Comparison of ENCODE assay signal across 14 cellular contexts in genomic region chr20:53875452-53875851, GRCh38.
DNase-seq lines count a peak whose midpoint lies in the region; ATAC-seq and TF ChIP-seq lines count a peak whose summit lies in the region.
"Had no signal": no experiment of that assay in that cellular context is flagged by ENCODE, and none has a peak within 500 bp of the region (broad histone marks: within the 10 kb centered on the region; RNA-seq: fewer than 3 reads in every experiment).

No MANE protein-coding gene starts in this region.

- CTCF ChIA-PET in IMR-90 (lab: Yijun Ruan, JAX) = interaction anchor here (0.5 kb wide), 1 partner anchor 152 kb away, joined by 3 read pairs; no protein-coding TSS in a partner anchor
- CTCF ChIA-PET in PC-3 (lab: Charles Lee) = no interaction called here

- H2AFZ ChIP-seq in IMR-90 (replicated peaks; ENCODE audit: low read length, poor library complexity) (peak overlapping the region; percentile 61), PC-3 (ENCODE audit: low read length) (no peak overlapping the region)

- POLR2A ChIA-PET in IMR-90 (lab: Charles Lee; ENCODE audit: unreplicated experiment) = no interaction called here
- POLR2A ChIA-PET in PC-3 (lab: Charles Lee; ENCODE audit: unreplicated experiment) = interaction anchor here (0.6 kb wide), 1 partner anchor 9 kb away, joined by 3 read pairs; no protein-coding TSS in a partner anchor

- no CpG with 5 or more reads among the region's 14 CpGs for WGBS in IMR-90 (ENCODE audit: extremely low coverage in 2 of 2, insufficient read length in 1 of 2), 2 experiments

- no peak overlapping the region for H3K23ac ChIP-seq in IMR-90 (ENCODE audit: low read depth, low read length)

- H2BK20ac ChIP-seq in IMR-90 (ENCODE audit: low read depth, low read length) = no peak overlapping the region

- no peak overlapping the region for H3K56ac ChIP-seq in IMR-90 (ENCODE audit: extremely low read depth, insufficient read depth, low read length)

- no peak overlapping the region for H3K4me2 ChIP-seq in IMR-90 (ENCODE audit: low read depth, low read length)
- no peak overlapping the region for H3K4me2 ChIP-seq in PC-3 (ENCODE audit: low read length)
- H3K4me2 ChIP-seq: BLaER1 treated with 17β-estradiol and CSF1 and Interleukin-3, amounts not matched to agents 10 nM and 100 nM had no signal

- no peaks in the 10 kb centered on the region for H3K36me3 ChIP-seq in CD4-positive, CD25-positive, alpha-beta regulatory T cell (ENCODE audit: control insufficient read depth, insufficient read depth, low read length)
- H3K36me3 ChIP-seq in IMR-90 (ENCODE audit: control insufficient read depth, insufficient read depth, low read length) = no peaks in the 10 kb centered on the region
- no peaks in the 10 kb centered on the region for H3K36me3 ChIP-seq in PC-3 (ENCODE audit: low read depth, low read length)
- H3K36me3 ChIP-seq: adrenal gland; BLaER1 treated with 17β-estradiol and CSF1 and Interleukin-3, amounts not matched to agents 10 nM and 100 nM had no signal

- no peak overlapping the region for H2BK5ac ChIP-seq in IMR-90 (ENCODE audit: low read depth, low read length, poor library complexity, severe bottlenecking)

- no peaks in the 10 kb centered on the region for H3K27me3 ChIP-seq in CD4-positive, CD25-positive, alpha-beta regulatory T cell (ENCODE audit: control insufficient read depth, insufficient read depth, low read length)
- H3K27me3 ChIP-seq in IMR-90 (ENCODE audit: control insufficient read depth, insufficient read depth, low read length) (no peaks in the 10 kb centered on the region), PC-3 (ENCODE audit: low read length) (no peaks in the 10 kb centered on the region)
- H3K27me3 ChIP-seq: adrenal gland; BLaER1 treated with 17β-estradiol and CSF1 and Interleukin-3, amounts not matched to agents 10 nM and 100 nM had no signal

- peak overlapping the region in 2 of 3 donors; percentile 32 to 97 for H3K27ac Mint-ChIP-seq in CD4-positive, CD25-positive, alpha-beta regulatory T cell
- peak overlapping the region; percentile 26 for H3K27ac Mint-ChIP-seq in activated naive CD8-positive, alpha-beta T cell treated with anti-CD3 and anti-CD28 coated beads for 36 hours
- H3K27ac Mint-ChIP-seq in neural crest cell (ENCODE audit: unreplicated experiment) (peak overlapping the region; percentile 10), nephron progenitor cell (no peak overlapping the region)

- no peak for DNase-seq in CD4-positive, CD25-positive, alpha-beta regulatory T cell
- DNase-seq in IMR-90 (no peak), neural crest cell (ENCODE audit: low read depth, low spot score) (no peak), PC-3 (no peak), nephron progenitor cell (no peak)
- DNase-seq in activated naive CD8-positive, alpha-beta T cell treated with anti-CD3 and anti-CD28 coated beads for 36 hours = no peak
- no peak for DNase-seq in activated CD8-positive, alpha-beta memory T cell treated with anti-CD3 and anti-CD28 coated beads, Interleukin-2, amount 50 U/mL, for 4 hours
- DNase-seq: adrenal gland; cerebellar nuclear complex; foreskin melanocyte; NCI-H1092 treated with DMSO at 0.1 percent for 48 hours; stimulated activated CD4-positive, alpha-beta T cell treated with anti-CD3 and anti-CD28 coated beads, Interleukin-4, amount 100 ng/mL, for 24 hours had no signal

- H3K4me3 Mint-ChIP-seq in CD4-positive, CD25-positive, alpha-beta regulatory T cell = peak overlapping the region in 1 of 4 donors; percentile 25
- no peak overlapping the region for H3K4me3 Mint-ChIP-seq in activated naive CD8-positive, alpha-beta T cell treated with anti-CD3 and anti-CD28 coated beads for 36 hours
- H3K4me3 Mint-ChIP-seq in neural crest cell (no peak overlapping the region), nephron progenitor cell (no peak overlapping the region)

- no peaks in the 10 kb centered on the region for H3K79me2 ChIP-seq in PC-3 (ENCODE audit: low read length)

- H3K27ac ChIP-seq in CD4-positive, CD25-positive, alpha-beta regulatory T cell (ENCODE audit: insufficient read depth, low read length, poor library complexity, severe bottlenecking) = no peak overlapping the region
- H3K27ac ChIP-seq in IMR-90 (ENCODE audit: insufficient read depth, low read length) (no peak overlapping the region), PC-3 (ENCODE audit: low read length) (no peak overlapping the region)
- H3K27ac ChIP-seq: adrenal gland; BLaER1 treated with 17β-estradiol and CSF1 and Interleukin-3, amounts not matched to agents 10 nM and 100 nM had no signal

- H3K14ac ChIP-seq in IMR-90 (replicated peaks; ENCODE audit: low read depth, low read length) = no peak overlapping the region

- peaks cover 4% of the 10 kb centered on the region for H3K27me3 Mint-ChIP-seq in CD4-positive, CD25-positive, alpha-beta regulatory T cell
- H3K27me3 Mint-ChIP-seq in activated naive CD8-positive, alpha-beta T cell treated with anti-CD3 and anti-CD28 coated beads for 36 hours = no peaks in the 10 kb centered on the region
- no peaks in the 10 kb centered on the region for H3K27me3 Mint-ChIP-seq in neural crest cell (ENCODE audit: low read depth)
- peaks cover 14% of the 10 kb centered on the region for H3K27me3 Mint-ChIP-seq in nephron progenitor cell (ENCODE audit: low read depth, poor library complexity)

- intact Hi-C loops in IMR-90 (cut with micrococcal nuclease) = no loop called here
- intact Hi-C loops in PC-3 (cut with micrococcal nuclease) = no loop called here

- 0 out of 2 replicates have a peak overlapping the region, but pooled peaks have one; percentile 43 for H3K4ac ChIP-seq in IMR-90 (ENCODE audit: low read depth, low read length)

- peak overlapping the region; percentile 72; the same call in 1 of the 3 replicates for H2BK15ac ChIP-seq in IMR-90 (ENCODE audit: low read depth, low read length)

- peak overlapping the region; percentile 81; the same call in 1 of the 2 replicates for H2AK5ac ChIP-seq in IMR-90 (ENCODE audit: low read depth, low read length)

- H3K9ac ChIP-seq in IMR-90 (ENCODE audit: low read depth, low read length) (no peak overlapping the region), PC-3 (ENCODE audit: low read length) (no peak overlapping the region)
- H3K9ac ChIP-seq: BLaER1 treated with 17β-estradiol and CSF1 and Interleukin-3, amounts not matched to agents 10 nM and 100 nM had no signal

- no peaks in the 10 kb centered on the region for H3K79me1 ChIP-seq in IMR-90 (ENCODE audit: low read depth in 1 of 2, low read length in 2 of 2)

- H3K4me1 ChIP-seq in CD4-positive, CD25-positive, alpha-beta regulatory T cell (ENCODE audit: control insufficient read depth, insufficient read depth, low read length, poor library complexity, severe bottlenecking) = peaks cover 31% of the 10 kb centered on the region
- H3K4me1 ChIP-seq in IMR-90 (ENCODE audit: control insufficient read depth, insufficient read depth, low read length) = peaks cover 10% of the 10 kb centered on the region
- H3K4me1 ChIP-seq in PC-3 (ENCODE audit: insufficient read depth, low read length) = peaks cover 28% of the 10 kb centered on the region
- H3K4me1 ChIP-seq: adrenal gland had no signal

- no peak overlapping the region for H3K4me3 ChIP-seq in CD4-positive, CD25-positive, alpha-beta regulatory T cell (ENCODE audit: low read depth, low read length)
- H3K4me3 ChIP-seq in IMR-90 (ENCODE audit: insufficient read depth, low read depth, low read length) = no peak overlapping the region
- H3K4me3 ChIP-seq in PC-3 (ENCODE audit: low read length) = no peak overlapping the region
- H3K4me3 ChIP-seq: adrenal gland; BLaER1 treated with 17β-estradiol and CSF1 and Interleukin-3, amounts not matched to agents 10 nM and 100 nM had no signal

- H2AK9ac ChIP-seq in IMR-90 (replicated peaks; ENCODE audit: low read depth, low read length, poor library complexity) = peak overlapping the region; percentile 76

- ATAC-seq in CD4-positive, CD25-positive, alpha-beta regulatory T cell (ENCODE audit: low read depth in 2 of 2) = no peak
- ATAC-seq in IMR-90 (ENCODE audit: low read depth) = no peak
- ATAC-seq in PC-3 = no peak
- ATAC-seq: activated CD4-positive, CD25-positive, alpha-beta regulatory T cell treated with anti-CD3 and anti-CD28 coated beads, Interleukin-2, amount 50 U/mL, for 24 hours had no signal

- TF ChIP-seq RAD21 in IMR-90 (IDR thresholded peaks at IDR 0.05; ENCODE audit: low read length) = no peak

- H2BK120ac ChIP-seq in IMR-90 (ENCODE audit: low read depth, low read length) = no peak overlapping the region; the same call in 1 of the 2 replicates

- H3K9me1 ChIP-seq in IMR-90 (ENCODE audit: insufficient read depth, low read length) = peaks cover 5% of the 10 kb centered on the region; the same call in 1 of the 2 replicates

- peaks cover 16 to 50% (median 29%) of the 10 kb centered on the region in 4 donors for H3K4me1 Mint-ChIP-seq in CD4-positive, CD25-positive, alpha-beta regulatory T cell
- peaks cover 54% of the 10 kb centered on the region for H3K4me1 Mint-ChIP-seq in activated naive CD8-positive, alpha-beta T cell treated with anti-CD3 and anti-CD28 coated beads for 36 hours
- H3K4me1 Mint-ChIP-seq in neural crest cell = peaks cover 21% of the 10 kb centered on the region
- H3K4me1 Mint-ChIP-seq in nephron progenitor cell = peaks cover 58% of the 10 kb centered on the region

- no peaks in the 10 kb centered on the region for H3K36me3 Mint-ChIP-seq in CD4-positive, CD25-positive, alpha-beta regulatory T cell
- no peaks in the 10 kb centered on the region for H3K36me3 Mint-ChIP-seq in activated naive CD8-positive, alpha-beta T cell treated with anti-CD3 and anti-CD28 coated beads for 36 hours
- H3K36me3 Mint-ChIP-seq in neural crest cell (ENCODE audit: low read depth) (no peaks in the 10 kb centered on the region), nephron progenitor cell (ENCODE audit: low read depth) (no peaks in the 10 kb centered on the region)

- no peak overlapping the region for H4K8ac ChIP-seq in IMR-90 (ENCODE audit: low read depth in 2 of 2, low read length in 2 of 2)

- no peaks in the 10 kb centered on the region for H3K9me3 Mint-ChIP-seq in CD4-positive, CD25-positive, alpha-beta regulatory T cell
- no peaks in the 10 kb centered on the region for H3K9me3 Mint-ChIP-seq in activated naive CD8-positive, alpha-beta T cell treated with anti-CD3 and anti-CD28 coated beads for 36 hours
- H3K9me3 Mint-ChIP-seq in neural crest cell (no peaks in the 10 kb centered on the region), nephron progenitor cell (no peaks in the 10 kb centered on the region)

- H3K9me3 ChIP-seq in CD4-positive, CD25-positive, alpha-beta regulatory T cell (ENCODE audit: control insufficient read depth in 2 of 2, low read length in 2 of 2) = no peaks in the 10 kb centered on the region
- H3K9me3 ChIP-seq in IMR-90 (ENCODE audit: control insufficient read depth, insufficient read depth, low read length) (no peaks in the 10 kb centered on the region), PC-3 (ENCODE audit: low read length) (no peaks in the 10 kb centered on the region)
- H3K9me3 ChIP-seq: adrenal gland; BLaER1 treated with 17β-estradiol and CSF1 and Interleukin-3, amounts not matched to agents 10 nM and 100 nM had no signal

- dilution Hi-C loops in IMR-90 (cut with HindIII; ENCODE audit: low sequenced_read_pairs, unreplicated experiment) = no loop called here

- H3F3A ChIP-seq in PC-3 (ENCODE audit: low read length, unreplicated experiment) = no peaks in the 10 kb centered on the region

- H3K18ac ChIP-seq in IMR-90 (ENCODE audit: low read depth, low read length) = no peak overlapping the region

- H3K9me2 ChIP-seq in PC-3 (replicated peaks; ENCODE audit: low read length) = no peaks in the 10 kb centered on the region

- TF ChIP-seq CTCF in IMR-90 (conservative IDR thresholded peaks at IDR 0.05; ENCODE audit: low read depth, low read length) = no peak
- no peak for TF ChIP-seq CTCF in neural crest cell (conservative IDR thresholded peaks at IDR 0.05)
- no peak for TF ChIP-seq CTCF in PC-3 (conservative IDR thresholded peaks at IDR 0.05; ENCODE audit: low read depth, low read length)
- TF ChIP-seq CTCF in nephron progenitor cell (IDR thresholded peaks at IDR 0.05) = no peak

- no peak for TF ChIP-seq POLR2A in IMR-90 (IDR thresholded peaks at IDR 0.05; ENCODE audit: low read depth, low read length)

- no TSS peak for BruUV-seq in IMR-90 (replicated peaks; lab: Mats Ljungman, UMichigan)
- BruUV-seq in PC-3 (replicated peaks; lab: Mats Ljungman, UMichigan) = no TSS peak

- H4K5ac ChIP-seq in IMR-90 (ENCODE audit: low read depth, low read length) = no peak overlapping the region

- H4K20me1 ChIP-seq in IMR-90 (ENCODE audit: insufficient read depth, low read length) = no peaks in the 10 kb centered on the region
- no peaks in the 10 kb centered on the region for H4K20me1 ChIP-seq in PC-3 (ENCODE audit: low read length)
- H4K20me1 ChIP-seq: BLaER1 treated with 17β-estradiol and CSF1 and Interleukin-3, amounts not matched to agents 10 nM and 100 nM had no signal

- in situ Hi-C loops in IMR-90 (cut with MboI; ENCODE audit: low sequenced_read_pairs) = no loop called here

- peak overlapping the region; percentile 15; the same call in 1 of the 2 replicates for H4K91ac ChIP-seq in IMR-90 (ENCODE audit: insufficient read depth, low read depth, low read length)
